24 cellular contexts compared by ENCODE assay signal in the genomic region with DNA sequence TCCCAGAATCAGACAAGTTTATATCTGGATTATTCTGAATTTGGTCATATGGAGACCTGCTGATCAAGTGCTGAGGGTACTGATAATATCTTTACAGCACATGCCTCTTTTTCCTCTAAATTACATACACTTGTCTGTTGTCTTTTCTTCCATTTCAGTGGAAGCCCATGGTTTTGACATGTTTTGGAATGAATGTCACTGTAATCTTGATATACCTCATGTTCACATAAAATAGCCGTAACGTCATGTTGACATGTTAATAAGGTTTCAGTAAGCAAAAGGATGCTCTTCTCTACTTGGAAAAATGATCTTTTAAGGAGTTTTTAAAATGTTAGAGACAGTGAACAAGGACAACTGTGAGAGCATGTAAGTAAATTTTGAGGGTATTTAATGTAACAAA. TPM values are rescaled to one million over a fixed set of nuclear protein-coding genes. Genes with fewer than 3 reads are reported as not detected.
"Had no signal": no experiment of that assay in that cellular context is flagged by ENCODE, and none has a peak within 500 bp of the region (broad histone marks: within the 10 kb centered on the region; RNA-seq: fewer than 3 reads in every experiment).

No MANE protein-coding gene starts in this region.

- H3K4me1 Mint-ChIP-seq: memory B cell; stimulated activated naive CD8-positive, alpha-beta T cell treated with anti-CD3 and anti-CD28 coated beads, Interleukin-15, amount 100 ng/mL, for 72 hours had no signal

- H3K4me3 ChIP-seq: breast epithelium, colonic mucosa, heart left ventricle, mucosa of descending colon, neural progenitor cell, tibial nerve, vagina had no signal

- H2AFZ ChIP-seq: neural progenitor cell had no signal

- H3K36me3 Mint-ChIP-seq: activated naive CD8-positive, alpha-beta T cell; memory B cell had no signal

- DNase-seq: activated CD4-positive, alpha-beta T cell treated with anti-CD3 and anti-CD28 coated beads for 1 hour; activated CD4-positive, alpha-beta T cell treated with anti-CD3 and anti-CD28 coated beads, Interleukin-2, amount 50 U/mL, for 4 hours; activated CD8-positive, alpha-beta memory T cell treated with anti-CD3 and anti-CD28 coated beads, Interleukin-2, amount 50 U/mL, for 48 hours; activated naive CD4-positive, alpha-beta T cell; activated T-cell treated with anti-CD3 and anti-CD28 coated beads, Interleukin-2, amount 50 U/mL, for 4 hours; colonic mucosa; heart left ventricle; islet precursor cell; left colon; mucosa of descending colon; retina; stimulated activated CD4-positive, alpha-beta T cell treated with anti-CD3 and anti-CD28 coated beads, Interleukin-12 subunit alpha, Interleukin-12 subunit beta, amount 100 ng/mL, for 4 hours; stimulated activated CD4-positive, alpha-beta T cell treated with anti-CD3 and anti-CD28 coated beads, Interleukin-4, amount 100 ng/mL, for 4 hours; stimulated activated naive CD8-positive, alpha-beta T cell treated with anti-CD3 and anti-CD28 coated beads, Interleukin-15, amount 100 ng/mL, for 72 hours; T-helper 1 cell; WERI-Rb-1 had no signal

- H3K9me3 Mint-ChIP-seq: activated T-cell treated with anti-CD3 and anti-CD28 coated beads, Interleukin-2, amount 50 U/mL, for 4 hours; activated T-helper 2 cell treated with anti-CD3 and anti-CD28 coated beads, Interferon-gamma antibody, Interleukin-2, Interleukin-4, amounts not matched to agents 10 μg/mL and 5 μg/mL and 100 μg/mL, durations not matched to agents 14 hours and 24 hours and 36 hours; memory B cell; neural progenitor cell; stimulated activated naive CD8-positive, alpha-beta T cell treated with anti-CD3 and anti-CD28 coated beads, Interleukin-15, amount 100 ng/mL, for 72 hours had no signal

- H3K27ac Mint-ChIP-seq: activated naive CD8-positive, alpha-beta T cell; activated T-helper 2 cell treated with anti-CD3 and anti-CD28 coated beads, Interferon-gamma antibody, Interleukin-2, Interleukin-4, amounts not matched to agents 10 μg/mL and 5 μg/mL and 100 μg/mL, durations not matched to agents 14 hours and 24 hours and 36 hours; memory B cell; neural progenitor cell; stimulated activated naive CD8-positive, alpha-beta T cell treated with anti-CD3 and anti-CD28 coated beads, Interleukin-15, amount 100 ng/mL, for 72 hours had no signal

- H3K4me3 Mint-ChIP-seq: activated naive CD8-positive, alpha-beta T cell; activated T-cell treated with anti-CD3 and anti-CD28 coated beads, Interleukin-2, amount 50 U/mL, for 4 hours; memory B cell; neural progenitor cell; stimulated activated naive CD8-positive, alpha-beta T cell treated with anti-CD3 and anti-CD28 coated beads, Interleukin-15, amount 100 ng/mL, for 72 hours had no signal

- H3K4me2 ChIP-seq: neural progenitor cell had no signal

- H3K27me3 ChIP-seq: breast epithelium, colonic mucosa, heart left ventricle, neural progenitor cell, tibial nerve, vagina had no signal

- H3K4me1 ChIP-seq: colonic mucosa, neural progenitor cell had no signal

- FAIRE-seq: TTC549 had no signal

- H3K9me3 ChIP-seq: breast epithelium, colonic mucosa, heart left ventricle, mucosa of descending colon, tibial nerve, vagina had no signal

- H3K9ac ChIP-seq: neural progenitor cell had no signal

- H3K36me3 ChIP-seq: breast epithelium, colonic mucosa, neural progenitor cell, WERI-Rb-1 had no signal

- ATAC-seq: activated T-cell treated with anti-CD3 and anti-CD28 coated beads, Interleukin-2, amount 50 U/mL, for 4 hours; heart left ventricle; left colon; mucosa of descending colon; stimulated activated naive CD8-positive, alpha-beta T cell treated with anti-CD3 and anti-CD28 coated beads, Interleukin-15, amount 100 ng/mL, for 72 hours had no signal

- H3K27ac ChIP-seq: breast epithelium, colonic mucosa, heart left ventricle, neural progenitor cell, tibial nerve, vagina, WERI-Rb-1 had no signal

RNA-seq across cellular contexts. Expression of a gene that starts 55.9 kb away (rescaled TPM):
- total RNA-seq: activated T-helper 2 cell treated with anti-CD3 and anti-CD28 coated beads, Interferon-gamma antibody, Interleukin-2, Interleukin-4, amounts not matched to agents 10 μg/mL and 5 μg/mL and 100 μg/mL, durations not matched to agents 14 hours and 24 hours and 36 hours had no signal
